10 cellular contexts compared by ENCODE assay signal in the genomic region with DNA sequence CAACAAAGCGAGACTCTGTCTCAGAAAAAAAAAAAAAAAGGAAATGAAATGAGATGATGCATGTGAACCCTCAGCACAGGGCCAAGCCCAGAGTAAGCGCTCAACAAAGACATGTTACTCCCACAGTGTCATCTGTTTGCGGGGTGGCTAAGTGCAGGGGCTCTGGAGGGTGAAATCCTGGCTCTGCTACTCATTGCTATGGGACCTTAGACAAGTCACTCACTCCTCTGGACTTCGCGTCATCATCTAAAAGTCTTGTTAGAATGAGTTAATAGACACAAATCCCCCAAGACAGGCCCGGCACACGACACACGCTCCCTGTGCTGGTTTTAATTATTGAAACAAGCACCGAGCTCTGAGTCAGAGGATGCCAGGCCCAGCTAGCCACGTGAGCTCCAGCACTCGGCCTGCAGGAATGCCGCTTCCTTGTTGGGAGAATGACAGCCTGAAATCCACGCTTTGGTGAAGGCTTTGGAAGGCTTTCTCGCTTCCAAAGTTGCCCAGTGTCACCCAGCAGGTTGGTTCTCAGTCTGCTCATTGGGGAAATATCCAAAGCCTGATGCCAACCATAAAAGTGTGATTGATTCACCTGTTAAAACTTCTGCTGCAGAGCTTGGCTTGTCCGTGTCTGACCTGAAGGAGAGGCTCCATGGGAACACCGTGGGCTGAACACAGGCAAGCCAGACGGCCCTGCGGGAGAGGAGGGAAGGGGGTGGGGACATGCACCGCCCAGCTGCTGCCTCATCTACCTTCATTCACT. TPM values are rescaled to one million over a fixed set of nuclear protein-coding genes. Genes with fewer than 3 reads are reported as not detected.
DNase-seq lines count a peak whose midpoint lies in the region; ATAC-seq, FAIRE-seq and TF ChIP-seq lines count a peak whose summit lies in the region.
"Had no signal": no experiment of that assay in that cellular context is flagged by ENCODE, and none has a peak within 500 bp of the region (broad histone marks: within the 10 kb centered on the region; RNA-seq: fewer than 3 reads in every experiment).

No MANE protein-coding gene starts in this region.

- H3K9ac ChIP-seq in Karpas-422 (ENCODE audit: low read length), result no peak overlapping the region

- no peaks in the 10 kb centered on the region for H3K36me3 ChIP-seq in Karpas-422 (ENCODE audit: insufficient read depth, low read length)

- no peak overlapping the region for H3K27ac Mint-ChIP-seq in activated CD8-positive, alpha-beta T cell treated with anti-CD3 and anti-CD28 coated beads, Interleukin-2, amount 10 ng/mL, durations not matched to agents 7 days and 5 days
- H3K27ac Mint-ChIP-seq: activated naive CD8-positive, alpha-beta T cell had no signal

- H3K4me1 Mint-ChIP-seq in activated CD8-positive, alpha-beta T cell treated with anti-CD3 and anti-CD28 coated beads, Interleukin-2, amount 10 ng/mL, durations not matched to agents 7 days and 5 days (ENCODE audit: low read depth), result no peaks in the 10 kb centered on the region

- no peak overlapping the region for H2AFZ ChIP-seq in Karpas-422 (ENCODE audit: low read length)

- H3K36me3 Mint-ChIP-seq in activated CD8-positive, alpha-beta T cell treated with anti-CD3 and anti-CD28 coated beads, Interleukin-2, amount 10 ng/mL, durations not matched to agents 7 days and 5 days (ENCODE audit: low read depth), result no peaks in the 10 kb centered on the region
- H3K36me3 Mint-ChIP-seq: activated naive CD8-positive, alpha-beta T cell had no signal

- H3K4me1 ChIP-seq in Karpas-422 (ENCODE audit: low read length), result peaks cover 7% of the 10 kb centered on the region
- H3K4me1 ChIP-seq: Caco-2 had no signal

- no peaks in the 10 kb centered on the region for H3K9me3 Mint-ChIP-seq in activated CD8-positive, alpha-beta T cell treated with anti-CD3 and anti-CD28 coated beads, Interleukin-2, amount 10 ng/mL, durations not matched to agents 7 days and 5 days (ENCODE audit: insufficient read depth)

- no peak for ATAC-seq in activated CD8-positive, alpha-beta T cell treated with anti-CD3 and anti-CD28 coated beads, Interleukin-2, amount 10 ng/mL, durations not matched to agents 7 days and 5 days

- no peaks in the 10 kb centered on the region for H3K9me2 ChIP-seq in Karpas-422 (replicated peaks; ENCODE audit: insufficient read depth, low read length)

- peak; percentile 68 for DNase-seq in A172 (ENCODE audit: low spot score)
- DNase-seq in HFF-Myc (ENCODE audit: extremely low read depth, low read depth), result peak; percentile 90
- DNase-seq in astrocyte of the hippocampus (ENCODE audit: low read depth, low spot score), result peak; percentile 86
- DNase-seq in kidney tubule cell (ENCODE audit: low spot score), result peak; percentile 88
- no peak for DNase-seq in Karpas-422
- no peak for DNase-seq in KG1 (lab: John Stamatoyannopoulos, UW)
- DNase-seq in GM19239 (ENCODE audit: insufficient read length, low spot score), result no peak
- no peak for DNase-seq in activated CD8-positive, alpha-beta T cell treated with anti-CD3 and anti-CD28 coated beads, Interleukin-2, amount 10 ng/mL, durations not matched to agents 7 days and 5 days
- DNase-seq: Caco-2 had no signal

- H3K9me3 ChIP-seq in Karpas-422 (ENCODE audit: low read length), result no peaks in the 10 kb centered on the region
- H3K9me3 ChIP-seq: Caco-2 had no signal

- H3K27ac ChIP-seq in Karpas-422 (ENCODE audit: low read length), result no peak overlapping the region

- POLR2A ChIA-PET in activated CD8-positive, alpha-beta T cell treated with anti-CD3 and anti-CD28 coated beads, Interleukin-2, amount 10 ng/mL, durations not matched to agents 7 days and 5 days (lab: Charles Lee), result no interaction called here

- H3K27me3 ChIP-seq in Karpas-422 (ENCODE audit: low read length), result no peaks in the 10 kb centered on the region

- H3K4me2 ChIP-seq in Karpas-422 (ENCODE audit: low read depth, low read length, poor library complexity, severe bottlenecking), result no peak overlapping the region

- FAIRE-seq in GM19239 (lab: Jason Lieb, UNC), result no peak

- CTCF ChIA-PET in activated CD8-positive, alpha-beta T cell treated with anti-CD3 and anti-CD28 coated beads, Interleukin-2, amount 10 ng/mL, durations not matched to agents 7 days and 5 days (lab: Charles Lee), result no interaction called here

- H4K20me1 ChIP-seq in Karpas-422 (ENCODE audit: insufficient read depth, low read depth, low read length), result no peaks in the 10 kb centered on the region

- peaks cover 12% of the 10 kb centered on the region for H3K27me3 Mint-ChIP-seq in activated CD8-positive, alpha-beta T cell treated with anti-CD3 and anti-CD28 coated beads, Interleukin-2, amount 10 ng/mL, durations not matched to agents 7 days and 5 days (ENCODE audit: low read depth)

- no peak for TF ChIP-seq CTCF in HFF-Myc (IDR thresholded peaks at IDR 0.05; ENCODE audit: low read depth, low read length, missing control alignments)

- H3K4me3 Mint-ChIP-seq in activated CD8-positive, alpha-beta T cell treated with anti-CD3 and anti-CD28 coated beads, Interleukin-2, amount 10 ng/mL, durations not matched to agents 7 days and 5 days, result no peak overlapping the region
- H3K4me3 Mint-ChIP-seq: activated naive CD8-positive, alpha-beta T cell had no signal

- H3K4me3 ChIP-seq in HFF-Myc (replicated peaks; ENCODE audit: low read depth, low read length), result no peak overlapping the region
- no peak overlapping the region for H3K4me3 ChIP-seq in Karpas-422 (ENCODE audit: low read length)

- no peaks in the 10 kb centered on the region for H3K79me2 ChIP-seq in Karpas-422 (ENCODE audit: low read length)

RNA-seq across cellular contexts. Expression of gene TARDBP, which starts 36.7 kb away (rescaled TPM):
- total RNA-seq in A172 (2014; rRNA removed; shearing (Covaris generic)), result 37.9 and 71.2 TPM in 2 replicates
- 63.8 and 98.8 TPM in 2 replicates for total RNA-seq in Karpas-422 (2014; rRNA removed; shearing (Covaris generic); ENCODE audit: low replicate concordance)
- 100 to 1,000 TPM; 175 to 178 TPM for total RNA-seq in activated CD8-positive, alpha-beta T cell treated with anti-CD3 and anti-CD28 coated beads, Interleukin-2, amount 10 ng/mL, durations not matched to agents 7 days and 5 days

Comparison
In these comparisons a context has a peak if more than half of its experiments do, and no peak if none do; other contexts are left out.
1. DNase-seq: peak in A172 (single experiment), HFF-Myc (single experiment), astrocyte of the hippocampus (single experiment) and kidney tubule cell (single experiment); none in Karpas-422 (single experiment), KG1 (single experiment), GM19239 (single experiment) and activated CD8-positive, alpha-beta T cell treated with anti-CD3 and anti-CD28 coated beads, Interleukin-2, amount 10 ng/mL, durations not matched to agents 7 days and 5 days (single experiment).